27 cellular contexts compared by ENCODE assay signal in the genomic region with DNA sequence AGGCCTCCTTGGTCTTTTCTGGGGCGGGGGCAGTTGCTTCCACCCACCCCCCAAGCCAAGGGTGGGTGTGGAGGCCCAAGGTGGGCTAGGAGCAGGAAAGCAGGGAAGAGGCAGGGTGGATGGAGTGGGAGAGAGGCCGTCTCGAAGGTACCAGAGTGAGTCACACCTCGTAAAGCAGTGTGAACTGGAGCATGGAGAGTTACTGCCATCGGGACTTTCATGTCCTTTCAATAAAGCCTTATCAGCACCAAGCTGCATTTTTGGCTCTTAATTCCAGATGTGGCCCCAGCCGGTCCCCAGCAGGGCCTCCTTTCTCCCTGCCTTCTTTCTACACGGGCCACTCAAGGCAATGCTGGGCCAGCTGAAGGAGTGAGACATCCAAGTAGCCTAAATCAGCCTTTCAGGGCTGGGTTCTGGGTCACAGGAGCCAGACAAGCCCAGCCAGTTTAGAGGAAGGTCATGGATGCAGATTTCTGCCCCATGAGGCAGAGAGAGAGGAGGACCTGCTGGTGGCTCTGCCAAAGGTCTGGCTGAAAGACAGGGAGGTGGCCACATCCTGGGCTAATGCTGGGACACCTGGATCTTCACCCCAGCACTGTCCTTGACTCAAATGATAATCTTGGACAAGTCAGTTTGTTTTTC. TPM values are rescaled to one million over a fixed set of nuclear protein-coding genes. Genes with fewer than 3 reads are reported as not detected.
A peak's percentile ranks its signal among the peaks of the same experiment; 100 is the strongest.
DNase-seq lines count a peak whose midpoint lies in the region; ATAC-seq and TF ChIP-seq lines count a peak whose summit lies in the region.
"Had no signal": no experiment of that assay in that cellular context is flagged by ENCODE, and none has a peak within 500 bp of the region (broad histone marks: within the 10 kb centered on the region; RNA-seq: fewer than 3 reads in every experiment).

No MANE protein-coding gene starts in this region.

- peaks cover 10% of the 10 kb centered on the region for H3K27me3 Mint-ChIP-seq in GM23338 (ENCODE audit: insufficient read depth, low read depth, poor library complexity)

- no peaks in the 10 kb centered on the region for H3K27me3 ChIP-seq in GM23338 (ENCODE audit: insufficient read depth)

- H4K20me1 ChIP-seq in OCI-LY7 (ENCODE audit: insufficient read depth, low read length) (no peaks in the 10 kb centered on the region), GM23338 (replicated peaks; ENCODE audit: insufficient read depth) (no peaks in the 10 kb centered on the region)

- BruUV-seq in OCI-LY7 (replicated peaks; lab: Mats Ljungman, UMichigan) = no TSS peak

- H3K4me1 Mint-ChIP-seq in GM23338 = no peaks in the 10 kb centered on the region

- no peak overlapping the region for H3K4me2 ChIP-seq in OCI-LY7 (ENCODE audit: low read length)
- H3K4me2 ChIP-seq in GM23338 = no peak overlapping the region
- H3K4me2 ChIP-seq: SK-N-SH, smooth muscle cell had no signal

- TF ChIP-seq POLR2A in NB4 (IDR thresholded peaks at IDR 0.05; ENCODE audit: extremely low read depth, insufficient read length) = no peak

- no peak overlapping the region for H2AFZ ChIP-seq in OCI-LY7 (ENCODE audit: low read length)
- H2AFZ ChIP-seq in GM23338 = no peak overlapping the region

- TF ChIP-seq CTCF in NB4 (IDR thresholded peaks at IDR 0.05; ENCODE audit: low read depth, low read length) (no peak), OCI-LY7 (conservative IDR thresholded peaks at IDR 0.05; ENCODE audit: low read length) (no peak), GM23338 (conservative IDR thresholded peaks at IDR 0.05; ENCODE audit: low read depth in 2 of 2) (no peak)

- no peaks in the 10 kb centered on the region for H3K36me3 Mint-ChIP-seq in GM23338 (ENCODE audit: low read depth)

- H3K4me3 ChIP-seq in NB4 (ENCODE audit: low read depth, low read length) = no peak overlapping the region
- H3K4me3 ChIP-seq in OCI-LY7 (ENCODE audit: low read depth, low read length, poor library complexity, severe bottlenecking) = no peak overlapping the region
- no peak overlapping the region for H3K4me3 ChIP-seq in GM23338
- H3K4me3 ChIP-seq: psoas muscle, smooth muscle cell had no signal

- peaks cover 3% of the 10 kb centered on the region; the same call in 2 of the 3 replicates for H3K9me3 Mint-ChIP-seq in GM23338
- H3K9me3 Mint-ChIP-seq: T-helper 2 cell treated with Interferon-gamma antibody and Interleukin-4, amounts not matched to agents 5 μg/mL and 100 μg/mL, for 36 hours had no signal

- H3K4me3 Mint-ChIP-seq in GM23338 = no peak overlapping the region
- H3K4me3 Mint-ChIP-seq: T-helper 2 cell treated with Interferon-gamma antibody and Interleukin-4, amounts not matched to agents 5 μg/mL and 100 μg/mL, for 36 hours had no signal

- no peaks in the 10 kb centered on the region for H3F3A ChIP-seq in GM23338 (replicated peaks; ENCODE audit: low read depth)

- intact Hi-C loops in OCI-LY7 (cut with micrococcal nuclease; ENCODE audit: unreplicated experiment) = no loop called here

- POLR2A ChIA-PET in OCI-LY7 (lab: Charles Lee) = no interaction called here

- H3K79me2 ChIP-seq in OCI-LY7 (ENCODE audit: insufficient read depth, low read depth, low read length) (no peaks in the 10 kb centered on the region), GM23338 (replicated peaks; ENCODE audit: insufficient read depth) (no peaks in the 10 kb centered on the region)

- H3K9me2 ChIP-seq in OCI-LY7 (ENCODE audit: insufficient read depth, low read length) = no peaks in the 10 kb centered on the region
- H3K9me2 ChIP-seq in GM23338 (ENCODE audit: insufficient read depth) = no peaks in the 10 kb centered on the region
- H3K9me2 ChIP-seq: SK-N-SH had no signal

- H3K4me1 ChIP-seq in OCI-LY7 (ENCODE audit: insufficient read depth, low read length, poor library complexity, severe bottlenecking) = no peaks in the 10 kb centered on the region
- no peaks in the 10 kb centered on the region for H3K4me1 ChIP-seq in GM23338 (ENCODE audit: insufficient read depth)
- H3K4me1 ChIP-seq: psoas muscle had no signal

- H3K27ac Mint-ChIP-seq in GM23338 = no peak overlapping the region
- H3K27ac Mint-ChIP-seq: T-helper 2 cell treated with Interferon-gamma antibody and Interleukin-4, amounts not matched to agents 5 μg/mL and 100 μg/mL, for 36 hours had no signal

- H3K36me3 ChIP-seq in OCI-LY7 (ENCODE audit: insufficient read depth, low read length) (no peaks in the 10 kb centered on the region), GM23338 (ENCODE audit: insufficient read depth) (no peaks in the 10 kb centered on the region)
- H3K36me3 ChIP-seq: neutrophil had no signal

- H3K9me3 ChIP-seq in OCI-LY7 (ENCODE audit: low read length) = no peaks in the 10 kb centered on the region
- H3K9me3 ChIP-seq: neutrophil, SK-N-SH had no signal

- DNase-seq in DMS53 (lab: John Stamatoyannopoulos, UW) (peak; percentile 33), DMS53 treated with DMSO at 0.1 percent for 48 hours (lab: John Stamatoyannopoulos, UW; ENCODE audit: unreplicated experiment) (no peak), NB4 (ENCODE audit: low read depth) (peak; percentile 13), islet precursor cell (peak; percentile 75), OCI-LY7 (ENCODE audit: low spot score) (no peak), GM23338 (ENCODE audit: low spot score) (no peak)
- no peak for DNase-seq in stimulated activated CD8-positive, alpha-beta memory T cell treated with anti-CD3 and anti-CD28 coated beads, Interleukin-4, amount 100 ng/mL, for 48 hours
- DNase-seq: activated CD4-positive, alpha-beta T cell treated with anti-CD3 and anti-CD28 coated beads, Interleukin-2, amount 50 U/mL, for 48 hours; activated effector memory CD4-positive, alpha-beta T cell treated with Interleukin-2 at 50 U/mL for 16 hours; C1 segment of cervical spinal cord; effector CD4-positive, alpha-beta T cell; foreskin melanocyte; IMR-90; MM.1S; NCI-H1436 treated with DMSO at 0.1 percent for 48 hours; NCI-H510A treated with DMSO at 0.1 percent for 48 hours; NK-92 treated with Interleukin-12 subunit alpha and Interleukin-12 subunit beta, amount 100 ng/mL, for 24 hours; psoas muscle; RPMI8226; SK-N-SH; stimulated activated naive CD4-positive, alpha-beta T cell had no signal

- H3K27ac ChIP-seq in OCI-LY7 (ENCODE audit: low read depth, low read length, poor library complexity, severe bottlenecking) = no peak overlapping the region
- H3K27ac ChIP-seq in GM23338 (ENCODE audit: low read depth) = no peak overlapping the region
- H3K27ac ChIP-seq: 22Rv1, neutrophil, psoas muscle had no signal

- ATAC-seq in GM18870 (IDR thresholded peaks at IDR 0.05; ENCODE audit: unreplicated experiment) (no peak), GM23338 (no peak)
- ATAC-seq: esophagus mucosa, psoas muscle had no signal

- CTCF ChIA-PET in OCI-LY7 (lab: Charles Lee; ENCODE audit: unreplicated experiment) = no interaction called here

TF ChIP-seq in GM23338, 12 proteins besides CTCF, POLR2A, EP300 and RAD21 (continues in another document):
- TF ChIP-seq CREB1 (CRISPR knock-in tag; IDR thresholded peaks at IDR 0.05; ENCODE audit: low read depth) (no peak), EZH2phosphoT487 (IDR thresholded peaks at IDR 0.05; ENCODE audit: unreplicated experiment) (no peak), ZNF114 (CRISPR knock-in tag; IDR thresholded peaks at IDR 0.05) (no peak), NANOG (IDR thresholded peaks at IDR 0.05; ENCODE audit: borderline replicate concordance) (no peak)
- TF ChIP-seq, protein P1, sequence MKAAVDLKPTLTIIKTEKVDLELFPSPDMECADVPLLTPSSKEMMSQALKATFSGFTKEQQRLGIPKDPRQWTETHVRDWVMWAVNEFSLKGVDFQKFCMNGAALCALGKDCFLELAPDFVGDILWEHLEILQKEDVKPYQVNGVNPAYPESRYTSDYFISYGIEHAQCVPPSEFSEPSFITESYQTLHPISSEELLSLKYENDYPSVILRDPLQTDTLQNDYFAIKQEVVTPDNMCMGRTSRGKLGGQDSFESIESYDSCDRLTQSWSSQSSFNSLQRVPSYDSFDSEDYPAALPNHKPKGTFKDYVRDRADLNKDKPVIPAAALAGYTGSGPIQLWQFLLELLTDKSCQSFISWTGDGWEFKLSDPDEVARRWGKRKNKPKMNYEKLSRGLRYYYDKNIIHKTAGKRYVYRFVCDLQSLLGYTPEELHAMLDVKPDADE (IDR thresholded peaks at IDR 0.05) = no peak

RNA-seq across cellular contexts. Expression of a gene that starts 59.0 kb away (rescaled TPM):
- total RNA-seq in OCI-LY7 (2014; rRNA removed; shearing (Covaris generic)) = 1.2 and 1.8 TPM in 2 replicates
- 3.4 and 6.4 TPM in 2 replicates for total RNA-seq in OCI-LY7 (2022)
- 4.9 and 9.6 TPM in 2 replicates for total RNA-seq in GM23338 (2014; rRNA removed; shearing (Covaris generic))
- polyA plus RNA-seq in GM23338 (2016; fragmentation: Nextera tagmentation; extraction: Ambion mirVana) = 4.4 and 5.5 TPM in 2 replicates

Comparison
In these comparisons a context has a peak if more than half of its experiments do, and no peak if none do; other contexts are left out.
1. DNase-seq: peak in DMS53 (single experiment), NB4 (single experiment) and islet precursor cell (single experiment); none in DMS53 treated with DMSO at 0.1 percent for 48 hours (single experiment), stimulated activated CD8-positive, alpha-beta memory T cell treated with anti-CD3 and anti-CD28 coated beads, Interleukin-4, amount 100 ng/mL, for 48 hours (single experiment), OCI-LY7 (single experiment) and GM23338 (single experiment).